Comparison of ENCODE assay signal across 8 cellular contexts in genomic region chr1:110155878-110156522, GRCh38. TPM values are rescaled to one million over a fixed set of nuclear protein-coding genes. Genes with fewer than 3 reads are reported as not detected.
DNase-seq lines count a peak whose midpoint lies in the region; FAIRE-seq and TF ChIP-seq lines count a peak whose summit lies in the region.

No MANE protein-coding gene starts in this region.

- H3K27ac ChIP-seq in RWPE1, result no peak overlapping the region
- no peak overlapping the region for H3K27ac ChIP-seq in astrocyte (ENCODE audit: low read depth, low read length)

- no peak overlapping the region for H2AFZ ChIP-seq in astrocyte (ENCODE audit: low read depth, low read length)

- H3K4me3 Mint-ChIP-seq in astrocyte (ENCODE audit: unreplicated experiment), result no peak overlapping the region
- H3K4me3 Mint-ChIP-seq in CD14-positive monocyte, result no peak overlapping the region

- H3K27ac Mint-ChIP-seq in astrocyte (ENCODE audit: unreplicated experiment), result no peak overlapping the region
- H3K27ac Mint-ChIP-seq in CD14-positive monocyte, result no peak overlapping the region

- no peaks in the 10 kb centered on the region for H3K36me3 ChIP-seq in astrocyte (ENCODE audit: insufficient read depth, low read length)

- DNase-seq in GM19240 (ENCODE audit: insufficient read length, low spot score) (peak; percentile 39), RWPE1 (ENCODE audit: low spot score) (peak; percentile 66), astrocyte (ENCODE audit: low read depth) (peak; percentile 42), left kidney (ENCODE audit: low read depth, low spot score) (peak; percentile 91), stromal cell of bone marrow (ENCODE audit: low read depth) (peak; percentile 23), amygdala (lab: John Stamatoyannopoulos, UW) (no peak), CD14-positive monocyte (ENCODE audit: low spot score) (no peak), NCI-H146 treated with DMSO at 0.1 percent for 48 hours (lab: John Stamatoyannopoulos, UW; ENCODE audit: unreplicated experiment) (no peak)

- H3K36me3 Mint-ChIP-seq in astrocyte (ENCODE audit: low read depth, unreplicated experiment) (peaks cover 3% of the 10 kb centered on the region), CD14-positive monocyte (no peaks in the 10 kb centered on the region)

- CTCF ChIA-PET in RWPE1 (lab: Yijun Ruan, JAX), result interaction anchor here (0.6 kb wide), 2 partner anchors 233 to 1886 kb away, joined by 3 to 4 read pairs; no protein-coding TSS in a partner anchor

- TF ChIP-seq CTCF in RWPE1 (conservative IDR thresholded peaks at IDR 0.05; ENCODE audit: low read depth), result no peak
- TF ChIP-seq CTCF in astrocyte (IDR thresholded peaks at IDR 0.05; ENCODE audit: insufficient read depth, low read depth, low read length), result no peak
- no peak for TF ChIP-seq CTCF in CD14-positive monocyte (IDR thresholded peaks at IDR 0.05)

- H3K4me2 ChIP-seq in astrocyte (ENCODE audit: low read length), result no peak overlapping the region

- no peaks in the 10 kb centered on the region for H3K9me3 ChIP-seq in astrocyte (ENCODE audit: insufficient read depth, low read depth, low read length)

- H3K79me2 ChIP-seq in astrocyte (ENCODE audit: insufficient read depth, low read length), result no peaks in the 10 kb centered on the region

- no peak overlapping the region for H3K9ac ChIP-seq in astrocyte (ENCODE audit: low read length)

- H3K27me3 ChIP-seq in astrocyte (ENCODE audit: insufficient read depth, low read length), result peaks cover 13% of the 10 kb centered on the region

- no peak overlapping the region for H3K4me3 ChIP-seq in astrocyte (ENCODE audit: insufficient read depth, low read depth, low read length)

- POLR2A ChIA-PET in RWPE1 (lab: Yijun Ruan, JAX; ENCODE audit: low non-redundant PET), result no interaction called here

- H3K27me3 Mint-ChIP-seq in astrocyte (ENCODE audit: low read depth, unreplicated experiment) (peaks cover 72% of the 10 kb centered on the region), CD14-positive monocyte (ENCODE audit: low read depth in 3 of 3) (peaks cover 17 to 42% (median 41%) of the 10 kb centered on the region in 3 donors)

- intact Hi-C loops in CD14-positive monocyte (cut with micrococcal nuclease), result no loop called here

- H3K4me1 ChIP-seq in astrocyte (ENCODE audit: insufficient read depth, low read length), result peaks cover 8% of the 10 kb centered on the region

- H3K9me3 Mint-ChIP-seq in astrocyte (ENCODE audit: unreplicated experiment) (peaks cover 8% of the 10 kb centered on the region), CD14-positive monocyte (peaks cover 0 to 2% (median 0%) of the 10 kb centered on the region in 7 donors)

- no peaks in the 10 kb centered on the region for H4K20me1 ChIP-seq in astrocyte (ENCODE audit: insufficient read depth, low read length)

- H3K4me1 Mint-ChIP-seq in astrocyte (ENCODE audit: low read depth, unreplicated experiment) (peaks cover 7% of the 10 kb centered on the region), CD14-positive monocyte (no peaks in the 10 kb centered on the region)

- no peak for FAIRE-seq in astrocyte (lab: Jason Lieb, UNC)

RNA-seq across cellular contexts. Expression of gene SLC6A17, which starts 5.7 kb away (rescaled TPM):
- 3.6 and 4.4 TPM in 2 replicates for total RNA-seq in astrocyte
- not detected for polyA plus RNA-seq in CD14-positive monocyte

RNA-seq across cellular contexts. Expression of gene UBL4B, which starts 43.8 kb away (rescaled TPM):
- total RNA-seq in astrocyte, result not detected in 2 replicates
- polyA plus RNA-seq in CD14-positive monocyte, result not detected

RNA-seq across cellular contexts. Expression of gene KCNC4, which starts 54.1 kb away (rescaled TPM):
- 2.6 and 3.1 TPM in 2 replicates for total RNA-seq in astrocyte
- under 1 TPM; 0.03 to 0.12 TPM for polyA plus RNA-seq in CD14-positive monocyte

Comparison
In these comparisons a context has a peak if more than half of its experiments do, and no peak if none do; other contexts are left out.
1. DNase-seq: peak in GM19240 (single experiment), RWPE1 (single experiment), astrocyte (single experiment), left kidney (single experiment) and stromal cell of bone marrow (single experiment); none in amygdala (0 of 56), CD14-positive monocyte (single experiment) and NCI-H146 treated with DMSO at 0.1 percent for 48 hours (single experiment).